In genomic region chr10:15485684-15486316, GRCh38 we compare ENCODE assay signal across 16 cellular contexts.
DNase-seq lines count a peak whose midpoint lies in the region; ATAC-seq and TF ChIP-seq lines count a peak whose summit lies in the region.
"Had no signal": no experiment of that assay in that cellular context is flagged by ENCODE, and none has a peak within 500 bp of the region (broad histone marks: within the 10 kb centered on the region; RNA-seq: fewer than 3 reads in every experiment).

No MANE protein-coding gene starts in this region.

- no peaks in the 10 kb centered on the region for H3K79me1 ChIP-seq in neuronal stem cell (ENCODE audit: low read depth, low read length)

- H3K9me3 ChIP-seq in BLaER1 treated with 17β-estradiol and CSF1 and Interleukin-3, amounts not matched to agents 10 nM and 100 nM (replicated peaks in 1 of 11): peaks cover 8 to 84% (median 52%) of the 10 kb centered on the region in 11 experiments; a peak in 20 of 22 replicates
- H3K9me3 ChIP-seq in fibroblast of lung (ENCODE audit: control insufficient read depth, insufficient read depth, low read depth, low read length) (no peaks in the 10 kb centered on the region), osteoblast (ENCODE audit: low read depth, low read length) (no peaks in the 10 kb centered on the region), neuronal stem cell (replicated peaks in 1 of 2; ENCODE audit: control insufficient read depth in 2 of 2, insufficient read depth in 1 of 2, low read depth in 1 of 2, low read length in 2 of 2) (no peaks in the 10 kb centered on the region)

- POLR2A ChIA-PET in T-cell (lab: Charles Lee): no interaction called here

- H2BK12ac ChIP-seq in neuronal stem cell (ENCODE audit: low read length): no peak overlapping the region

- no CpG with 5 or more reads among the region's 5 CpGs for WGBS in neuronal stem cell (ENCODE audit: extremely low coverage in 2 of 2, insufficient read length in 2 of 2, insufficient replicate concordance in 1 of 2), 2 donors

- no peak overlapping the region for H3K27ac Mint-ChIP-seq in T-cell
- H3K27ac Mint-ChIP-seq: naive B cell; stimulated activated naive B cell treated with anti-CD40 and anti-IgM and Interleukin-4, amounts not matched to agents 10 μg/mL and 1 μg/mL and 100 μg/mL, for 72 hours had no signal

- H3K4me3 ChIP-seq in BLaER1 treated with 17β-estradiol and CSF1 and Interleukin-3, amounts not matched to agents 10 nM and 100 nM: no peak overlapping the region
- H3K4me3 ChIP-seq in fibroblast of lung (replicated peaks in 1 of 4; ENCODE audit: control extremely low read depth in 1 of 4, insufficient read depth in 1 of 4, low read depth in 3 of 4, low read length in 4 of 4) (no peak overlapping the region), osteoblast (ENCODE audit: insufficient read depth, low read length) (no peak overlapping the region), neuronal stem cell (ENCODE audit: low read length in 2 of 2) (no peak overlapping the region)

- no peak overlapping the region for H3K23ac ChIP-seq in neuronal stem cell (ENCODE audit: low read depth, low read length, poor library complexity)

- TF ChIP-seq CTCF in fibroblast of lung (conservative IDR thresholded peaks at IDR 0.05 in 1 of 2, IDR thresholded peaks at IDR 0.05 in 1 of 2; ENCODE audit: low read depth in 1 of 2, low read length in 2 of 2) (no peak), osteoblast (IDR thresholded peaks at IDR 0.05; ENCODE audit: extremely low read depth, low read depth, low read length) (no peak)

- no peak overlapping the region for H3K9ac ChIP-seq in BLaER1 treated with 17β-estradiol and CSF1 and Interleukin-3, amounts not matched to agents 10 nM and 100 nM
- H3K9ac ChIP-seq in fibroblast of lung (ENCODE audit: insufficient read depth, low read length) (no peak overlapping the region), neuronal stem cell (ENCODE audit: low read depth, low read length, poor library complexity) (no peak overlapping the region)

- H3K4me3 Mint-ChIP-seq in T-cell: no peak overlapping the region
- H3K4me3 Mint-ChIP-seq: naive B cell; stimulated activated naive B cell treated with anti-CD40 and anti-IgM and Interleukin-4, amounts not matched to agents 10 μg/mL and 1 μg/mL and 100 μg/mL, for 72 hours had no signal

- no peaks in the 10 kb centered on the region for H3K79me2 ChIP-seq in fibroblast of lung (ENCODE audit: control insufficient read depth, insufficient read depth, low read length)
- no peaks in the 10 kb centered on the region for H3K79me2 ChIP-seq in osteoblast (ENCODE audit: insufficient read depth, low read length)

- H3K36me3 ChIP-seq in BLaER1 treated with 17β-estradiol and CSF1 and Interleukin-3, amounts not matched to agents 10 nM and 100 nM: no peaks in the 10 kb centered on the region
- H3K36me3 ChIP-seq in fibroblast of lung (ENCODE audit: control insufficient read depth, insufficient read depth, low read length) (no peaks in the 10 kb centered on the region), osteoblast (ENCODE audit: insufficient read depth, low read length) (no peaks in the 10 kb centered on the region), neuronal stem cell (replicated peaks in 1 of 2; ENCODE audit: control insufficient read depth in 2 of 2, insufficient read depth in 2 of 2, low read length in 2 of 2) (no peaks in the 10 kb centered on the region)

- peaks cover 23 to 26% of the 10 kb centered on the region in 2 donors for H3K27me3 Mint-ChIP-seq in T-cell

- no peak overlapping the region for H3K14ac ChIP-seq in neuronal stem cell (ENCODE audit: low read length)

- H3K4me2 ChIP-seq in BLaER1 treated with 17β-estradiol and CSF1 and Interleukin-3, amounts not matched to agents 10 nM and 100 nM: peak overlapping the region; percentile 4 to 63 (median 49); a peak in 20 of 22 replicates
- H3K4me2 ChIP-seq in fibroblast of lung (ENCODE audit: extremely low read depth, insufficient read depth, low read length) (no peak overlapping the region), osteoblast (ENCODE audit: insufficient read depth, low read length) (peak overlapping the region; percentile 49), neuronal stem cell (ENCODE audit: insufficient read depth, low read length, poor library complexity, severe bottlenecking) (no peak overlapping the region)

- H3K18ac ChIP-seq in neuronal stem cell (ENCODE audit: low read length): no peak overlapping the region

- CTCF ChIA-PET in T-cell (lab: Charles Lee): no interaction called here

- no peak overlapping the region for H2AK5ac ChIP-seq in neuronal stem cell (ENCODE audit: low read depth, low read length)

- H2AFZ ChIP-seq in fibroblast of lung (ENCODE audit: low read length) (no peak overlapping the region), osteoblast (ENCODE audit: low read length) (no peak overlapping the region), neuronal stem cell (ENCODE audit: low read length) (no peak overlapping the region)

- H3K9me3 Mint-ChIP-seq in T-cell: peaks cover 0 to 3% (median 0%) of the 10 kb centered on the region in 3 donors

- no peak overlapping the region for H2BK120ac ChIP-seq in neuronal stem cell (ENCODE audit: low read depth, low read length)

- no peaks in the 10 kb centered on the region for H4K20me1 ChIP-seq in BLaER1 treated with 17β-estradiol and CSF1 and Interleukin-3, amounts not matched to agents 10 nM and 100 nM
- no peaks in the 10 kb centered on the region for H4K20me1 ChIP-seq in fibroblast of lung (ENCODE audit: control insufficient read depth, extremely low read depth, insufficient read depth, low read length)
- H4K20me1 ChIP-seq in osteoblast (ENCODE audit: insufficient read depth, low read length): no peaks in the 10 kb centered on the region

- no peak overlapping the region for H2BK15ac ChIP-seq in neuronal stem cell (ENCODE audit: low read length)

- no peak overlapping the region for H3K27ac ChIP-seq in BLaER1 treated with 17β-estradiol and CSF1 and Interleukin-3, amounts not matched to agents 10 nM and 100 nM
- H3K27ac ChIP-seq in fibroblast of lung (ENCODE audit: insufficient read depth, low read length): no peak overlapping the region
- peak overlapping the region; percentile 15 for H3K27ac ChIP-seq in osteoblast (ENCODE audit: low read depth, low read length)
- no peak overlapping the region for H3K27ac ChIP-seq in neuronal stem cell (replicated peaks; ENCODE audit: low read length)

- no peak overlapping the region for H3K4ac ChIP-seq in neuronal stem cell (ENCODE audit: low read length)

- DNase-seq in MV-4-11 (lab: John Stamatoyannopoulos, UW): peak; percentile 95
- DNase-seq in fibroblast of lung (ENCODE audit: low read depth in 2 of 2): peak; percentile 32 to 96
- DNase-seq in osteoblast (ENCODE audit: insufficient read length, low spot score, missing footprints): peak; percentile 84
- no peak for DNase-seq in neuronal stem cell (ENCODE audit: low spot score)
- DNase-seq in T-cell: no peak
- DNase-seq in NCI-H146 treated with DMSO at 0.1 percent for 48 hours (lab: John Stamatoyannopoulos, UW; ENCODE audit: unreplicated experiment): no peak
- DNase-seq: activated CD4-positive, CD25-positive, alpha-beta regulatory T cell; effector CD4-positive, alpha-beta T cell; naive B cell; NCI-H1105 treated with DMSO at 0.1 percent for 48 hours; retina; stimulated activated CD4-positive, alpha-beta T cell treated with anti-CD3 and anti-CD28 coated beads, Interleukin-4, amount 100 ng/mL, for 4 hours; stimulated activated naive B cell treated with anti-CD40 and anti-IgM and Interleukin-4, amounts not matched to agents 10 μg/mL and 1 μg/mL and 100 μg/mL, for 72 hours had no signal

- no peak overlapping the region for H4K91ac ChIP-seq in neuronal stem cell (ENCODE audit: low read depth, low read length, poor library complexity)

- H3K4me1 ChIP-seq in BLaER1 treated with 17β-estradiol and CSF1 and Interleukin-3, amounts not matched to agents 10 nM and 100 nM: peaks cover 15 to 24% (median 19%) of the 10 kb centered on the region in 10 experiments
- H3K4me1 ChIP-seq in fibroblast of lung (ENCODE audit: control insufficient read depth, extremely low read depth, insufficient read depth, low read length): peaks cover 4% of the 10 kb centered on the region
- H3K4me1 ChIP-seq in osteoblast (ENCODE audit: insufficient read depth, low read length): peaks cover 22% of the 10 kb centered on the region
- H3K4me1 ChIP-seq in neuronal stem cell (ENCODE audit: control insufficient read depth in 2 of 2, insufficient read depth in 1 of 2, low read depth in 1 of 2, low read length in 2 of 2): no peaks in the 10 kb centered on the region

- no peak overlapping the region for H2BK5ac ChIP-seq in neuronal stem cell (ENCODE audit: low read length)

- H3K36me3 Mint-ChIP-seq in T-cell: no peaks in the 10 kb centered on the region
- H3K36me3 Mint-ChIP-seq: naive B cell; stimulated activated naive B cell treated with anti-CD40 and anti-IgM and Interleukin-4, amounts not matched to agents 10 μg/mL and 1 μg/mL and 100 μg/mL, for 72 hours had no signal

- no peaks in the 10 kb centered on the region for H3K27me3 ChIP-seq in BLaER1 treated with 17β-estradiol and CSF1 and Interleukin-3, amounts not matched to agents 10 nM and 100 nM
- H3K27me3 ChIP-seq in fibroblast of lung (ENCODE audit: control insufficient read depth, insufficient read depth, low read length): no peaks in the 10 kb centered on the region
- peaks cover 4% of the 10 kb centered on the region for H3K27me3 ChIP-seq in osteoblast (ENCODE audit: insufficient read depth, low read length)
- peaks cover 0 to 2% (median 0%) of the 10 kb centered on the region in 3 experiments for H3K27me3 ChIP-seq in neuronal stem cell (ENCODE audit: control insufficient read depth in 3 of 3, insufficient read depth in 3 of 3, low read depth in 1 of 3, low read length in 3 of 3)

- no peak overlapping the region for H4K8ac ChIP-seq in neuronal stem cell (ENCODE audit: low read depth, low read length)

- H3K4me1 Mint-ChIP-seq in T-cell: no peaks in the 10 kb centered on the region
- H3K4me1 Mint-ChIP-seq: naive B cell had no signal

- no peak for ATAC-seq in HG03565 (IDR thresholded peaks at IDR 0.05; ENCODE audit: unreplicated experiment)
- no peak for ATAC-seq in T-cell (replicated peaks in 1 of 4)
- ATAC-seq: HCT116; stimulated activated naive B cell treated with anti-CD40 and anti-IgM and Interleukin-4, amounts not matched to agents 10 μg/mL and 1 μg/mL and 100 μg/mL, for 72 hours had no signal

Comparison
In these comparisons a context has a peak if more than half of its experiments do, and no peak if none do; other contexts are left out.
1. H3K4me2 ChIP-seq: peak in BLaER1 treated with 17β-estradiol and CSF1 and Interleukin-3, amounts not matched to agents 10 nM and 100 nM (11 of 11) and osteoblast (single experiment); none in fibroblast of lung (single experiment) and neuronal stem cell (single experiment).
2. DNase-seq: peak in MV-4-11 (single experiment), fibroblast of lung (2 of 2) and osteoblast (single experiment); none in neuronal stem cell (single experiment), T-cell (0 of 34) and NCI-H146 treated with DMSO at 0.1 percent for 48 hours (single experiment).